ENCODE assay signal across 8 cellular contexts in genomic region chr19:3178377-3178972, GRCh38. TPM values are rescaled to one million over a fixed set of nuclear protein-coding genes. Genes with fewer than 3 reads are reported as not detected.
DNase-seq lines count a peak whose midpoint lies in the region; ATAC-seq and TF ChIP-seq lines count a peak whose summit lies in the region.

S1PR4 (plus strand) TSS chr19:3178769; CDS start chr19:3178793, 24 bp downstream.

- no peaks in the 10 kb centered on the region for H3K4me1 ChIP-seq in ascending aorta

- peaks cover 30% of the 10 kb centered on the region for H3K4me1 Mint-ChIP-seq in stimulated activated memory B cell treated with anti-CD40 and anti-IgM and Interleukin-4, amounts not matched to agents 10 μg/mL and 1 μg/mL and 100 μg/mL, for 72 hours

- peak; percentile 37 for ATAC-seq in HG03108 (IDR thresholded peaks at IDR 0.05; ENCODE audit: unreplicated experiment)
- ATAC-seq in left cardiac atrium, result peak; percentile 51 to 72
- peak; percentile 79 for ATAC-seq in stimulated activated memory B cell treated with anti-CD40 and anti-IgM and Interleukin-4, amounts not matched to agents 10 μg/mL and 1 μg/mL and 100 μg/mL, for 72 hours

- peak; percentile 55 for DNase-seq in CD1c-positive myeloid dendritic cell (ENCODE audit: extremely low spot score)
- DNase-seq in activated CD4-positive, alpha-beta T cell treated with anti-CD3 and anti-CD28 coated beads, Interleukin-2, amount 50 U/mL, for 48 hours, result peak; percentile 66 to 74
- DNase-seq in left cardiac atrium, result no peak
- DNase-seq in cerebellar nuclear complex (lab: John Stamatoyannopoulos, UW), result no peak
- DNase-seq in ascending aorta (ENCODE audit: low spot score in 2 of 2), result no peak
- no peak for DNase-seq in mesenteric fat pad (ENCODE audit: low spot score)

- H3K27me3 Mint-ChIP-seq in stimulated activated memory B cell treated with anti-CD40 and anti-IgM and Interleukin-4, amounts not matched to agents 10 μg/mL and 1 μg/mL and 100 μg/mL, for 72 hours, result no peaks in the 10 kb centered on the region

- H3K36me3 Mint-ChIP-seq in stimulated activated memory B cell treated with anti-CD40 and anti-IgM and Interleukin-4, amounts not matched to agents 10 μg/mL and 1 μg/mL and 100 μg/mL, for 72 hours, result peaks cover 6% of the 10 kb centered on the region

- peak within 1 kb of the TSS; percentile 99 for H3K27ac Mint-ChIP-seq in stimulated activated memory B cell treated with anti-CD40 and anti-IgM and Interleukin-4, amounts not matched to agents 10 μg/mL and 1 μg/mL and 100 μg/mL, for 72 hours

- peak within 1 kb of the TSS; percentile 97 for H3K4me3 Mint-ChIP-seq in stimulated activated memory B cell treated with anti-CD40 and anti-IgM and Interleukin-4, amounts not matched to agents 10 μg/mL and 1 μg/mL and 100 μg/mL, for 72 hours

- intact Hi-C loops in left cardiac atrium (cut with DNase I), result no loop called here
- intact Hi-C loops in ascending aorta (cut with DNase I), result no loop called here

- H3K36me3 ChIP-seq in ascending aorta, result no peaks in the 10 kb centered on the region

- H3K9me3 ChIP-seq in ascending aorta, result no peaks in the 10 kb centered on the region

- H3K9me3 Mint-ChIP-seq in stimulated activated memory B cell treated with anti-CD40 and anti-IgM and Interleukin-4, amounts not matched to agents 10 μg/mL and 1 μg/mL and 100 μg/mL, for 72 hours, result no peaks in the 10 kb centered on the region

- no peak for TF ChIP-seq CTCF in ascending aorta (IDR thresholded peaks at IDR 0.05)

- no peaks in the 10 kb centered on the region for H3K27me3 ChIP-seq in ascending aorta

- H3K4me3 ChIP-seq in ascending aorta, result peak within 1 kb of the TSS in 1 of 2 donors; percentile 42

- H3K27ac ChIP-seq in ascending aorta, result no peak within 1 kb of the TSS

RNA-seq across cellular contexts. Expression of gene S1PR4, which starts in this region (rescaled TPM):
- 1 to 10 TPM; 1.5 to 1.6 TPM for total RNA-seq in left cardiac atrium
- 4.9 TPM for total RNA-seq in ascending aorta
- total RNA-seq in mesenteric fat pad, result 5.0 TPM

Comparison
In these comparisons a context has a peak if more than half of its experiments do, and no peak if none do; other contexts are left out.
1. DNase-seq: peak in CD1c-positive myeloid dendritic cell (single experiment) and activated CD4-positive, alpha-beta T cell treated with anti-CD3 and anti-CD28 coated beads, Interleukin-2, amount 50 U/mL, for 48 hours (2 of 2); none in left cardiac atrium (single experiment), cerebellar nuclear complex (0 of 2), ascending aorta (0 of 2) and mesenteric fat pad (single experiment).
2. Peak in every context shown above with its lines, with median percentiles within 50 percentile points of each other: ATAC-seq.